ENCODE assay signal across 31 cellular contexts in the genomic region with DNA sequence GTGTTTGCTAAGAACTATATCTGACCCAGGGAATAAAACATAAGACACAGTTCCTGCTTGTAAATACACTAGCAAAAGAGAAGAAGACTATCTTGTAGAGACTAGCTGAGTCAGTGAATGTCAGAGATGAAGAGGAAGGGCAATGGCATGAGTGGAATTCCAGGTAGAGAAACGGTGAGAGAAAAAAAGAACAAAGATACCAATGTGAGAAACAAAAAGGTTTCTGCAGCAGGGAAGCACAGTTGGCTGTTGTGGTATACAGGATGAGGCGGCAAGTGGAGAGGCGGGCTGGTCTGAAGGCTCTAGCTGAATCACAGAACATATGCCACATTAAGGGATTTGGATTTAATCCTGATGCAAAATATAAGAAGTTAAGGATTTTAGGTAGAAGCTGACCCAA. TPM values are rescaled to one million over a fixed set of nuclear protein-coding genes. Genes with fewer than 3 reads are reported as not detected.
DNase-seq lines count a peak whose midpoint lies in the region; ATAC-seq and TF ChIP-seq lines count a peak whose summit lies in the region.
"Had no signal": no experiment of that assay in that cellular context is flagged by ENCODE, and none has a peak within 500 bp of the region (broad histone marks: within the 10 kb centered on the region; RNA-seq: fewer than 3 reads in every experiment).

No MANE protein-coding gene starts in this region.

- no peak overlapping the region for H3K4me3 ChIP-seq in PC-9
- no peak overlapping the region for H3K4me3 ChIP-seq in epithelial cell of esophagus (ENCODE audit: low read length)
- no peak overlapping the region for H3K4me3 ChIP-seq in retinal pigment epithelial cell (ENCODE audit: low read length)
- H3K4me3 ChIP-seq: dorsolateral prefrontal cortex, gastrocnemius medialis, GM23248, ovary, spleen, testis, uterus had no signal

- H2AFZ ChIP-seq in PC-9 = no peak overlapping the region
- H2AFZ ChIP-seq: GM23248 had no signal

- peaks cover 29% of the 10 kb centered on the region for H3K4me1 Mint-ChIP-seq in activated naive CD8-positive, alpha-beta T cell (ENCODE audit: low read depth)
- peaks cover 24% of the 10 kb centered on the region for H3K4me1 Mint-ChIP-seq in activated naive CD8-positive, alpha-beta T cell treated with anti-CD3 and anti-CD28 coated beads, Interleukin-2, amount 50 U/mL, for 24 hours
- H3K4me1 Mint-ChIP-seq: neural crest cell had no signal

- no peak overlapping the region for H3K27ac ChIP-seq in PC-9
- H3K27ac ChIP-seq: dorsolateral prefrontal cortex, gastrocnemius medialis, GM23248, ovary, RWPE1, spleen, testis, uterus had no signal

- H3K79me2 ChIP-seq in PC-9 (ENCODE audit: low read depth) = no peaks in the 10 kb centered on the region

- no peaks in the 10 kb centered on the region for H3K9me3 ChIP-seq in PC-9 (ENCODE audit: insufficient read depth, low read depth)
- H3K9me3 ChIP-seq: gastrocnemius medialis, ovary, spleen, testis, uterus had no signal

- intact Hi-C loops in PC-9 (cut with micrococcal nuclease; ENCODE audit: unreplicated experiment) = loop anchor here (5.0 kb wide), 3 partner anchors 402 to 857 kb away; partner anchors contain the start of genes IL17RD and PDE12

- no peaks in the 10 kb centered on the region for H3K9me2 ChIP-seq in PC-9 (ENCODE audit: insufficient read depth)

- BruUV-seq in PC-9 (replicated peaks; lab: Mats Ljungman, UMichigan) = no TSS peak

- H3K4me2 ChIP-seq in PC-9 = no peak overlapping the region

- no peak for ATAC-seq in activated naive CD8-positive, alpha-beta T cell treated with anti-CD3 and anti-CD28 coated beads, Interleukin-2, amount 50 U/mL, for 24 hours
- ATAC-seq: activated T-cell treated with anti-CD3 and anti-CD28 coated beads, Interleukin-2, amount 50 U/mL, for 72 hours; gastrocnemius medialis; left colon; right cardiac atrium; stimulated activated naive CD8-positive, alpha-beta T cell treated with anti-CD3 and anti-CD28 coated beads, Interleukin-15, Interleukin-2, amounts not matched to agents 100 U/mL and 50 U/mL, for 24 hours had no signal

- no peak overlapping the region for H3K4me3 Mint-ChIP-seq in activated naive CD8-positive, alpha-beta T cell
- H3K4me3 Mint-ChIP-seq in activated naive CD8-positive, alpha-beta T cell treated with anti-CD3 and anti-CD28 coated beads, Interleukin-2, amount 50 U/mL, for 24 hours = no peak overlapping the region
- H3K4me3 Mint-ChIP-seq: activated T-cell treated with anti-CD3 and anti-CD28 coated beads, Interleukin-2, amount 50 U/mL, for 72 hours; brain; CD14-positive monocyte; neural crest cell had no signal

- no peaks in the 10 kb centered on the region for H3K27me3 ChIP-seq in PC-9 (ENCODE audit: insufficient read depth, low read depth)
- H3K27me3 ChIP-seq: dorsolateral prefrontal cortex, gastrocnemius medialis, ovary, spleen, testis, uterus had no signal

- H3K36me3 ChIP-seq in PC-9 (ENCODE audit: low read depth) = no peaks in the 10 kb centered on the region
- H3K36me3 ChIP-seq: gastrocnemius medialis, ovary, spleen, uterus had no signal

- peak overlapping the region; percentile 0 for H3K27ac Mint-ChIP-seq in activated naive CD8-positive, alpha-beta T cell
- H3K27ac Mint-ChIP-seq in activated naive CD8-positive, alpha-beta T cell treated with anti-CD3 and anti-CD28 coated beads, Interleukin-2, amount 50 U/mL, for 24 hours = no peak overlapping the region
- H3K27ac Mint-ChIP-seq: activated T-cell treated with anti-CD3 and anti-CD28 coated beads, Interleukin-2, amount 50 U/mL, for 72 hours; brain; CD14-positive monocyte had no signal

- H3F3A ChIP-seq in PC-9 (ENCODE audit: insufficient read depth, low read depth) = no peaks in the 10 kb centered on the region

- H3K4me1 ChIP-seq in PC-9 (replicated peaks; ENCODE audit: insufficient read depth) = no peaks in the 10 kb centered on the region
- H3K4me1 ChIP-seq: gastrocnemius medialis, uterus had no signal

- DNase-seq in activated naive CD8-positive, alpha-beta T cell treated with anti-CD3 and anti-CD28 coated beads, Interleukin-2, amount 50 U/mL, for 24 hours = no peak
- DNase-seq in PC-9 (peak; percentile 14 to 52), epithelial cell of esophagus (ENCODE audit: low read depth) (peak; percentile 15), retinal pigment epithelial cell (ENCODE audit: low read depth) (peak; percentile 8), NCI-H1092 (lab: John Stamatoyannopoulos, UW) (no peak), NCI-H1436 treated with DMSO at 0.1 percent for 48 hours (lab: John Stamatoyannopoulos, UW) (no peak)
- no peak for DNase-seq in activated T-cell treated with anti-CD3 and anti-CD28 coated beads, Interleukin-2, amount 50 U/mL, for 1 hour
- DNase-seq: 8988T; activated CD4-positive, alpha-beta T cell treated with anti-CD3 and anti-CD28 coated beads, Interleukin-2, amount 50 U/mL, for 48 hours; activated CD4-positive, CD25-positive, alpha-beta regulatory T cell; activated T-cell treated with anti-CD3 and anti-CD28 coated beads, Interleukin-2, amount 50 U/mL, for 72 hours; dorsolateral prefrontal cortex; gastrocnemius medialis; GM23248; KG1; left colon; MM.1S; NCI-H1436; NCI-H774; ovary; right cardiac atrium; spleen; stimulated activated CD4-positive, alpha-beta T cell treated with anti-CD3 and anti-CD28 coated beads, Interleukin-2, amount 100 ng/mL, for 24 hours; stimulated activated naive CD8-positive, alpha-beta T cell treated with anti-CD3 and anti-CD28 coated beads, Interleukin-15, Interleukin-2, amounts not matched to agents 100 U/mL and 50 U/mL, for 24 hours; testis; uterus had no signal

- TF ChIP-seq CTCF in PC-9 (conservative IDR thresholded peaks at IDR 0.05) (no peak), epithelial cell of esophagus (IDR thresholded peaks at IDR 0.05; ENCODE audit: insufficient read depth, low read depth, low read length, missing control alignments) (no peak), retinal pigment epithelial cell (conservative IDR thresholded peaks at IDR 0.05; ENCODE audit: low read depth, low read length) (no peak)

- H3K27me3 Mint-ChIP-seq in activated naive CD8-positive, alpha-beta T cell = no peaks in the 10 kb centered on the region
- H3K27me3 Mint-ChIP-seq in activated naive CD8-positive, alpha-beta T cell treated with anti-CD3 and anti-CD28 coated beads, Interleukin-2, amount 50 U/mL, for 24 hours = no peaks in the 10 kb centered on the region

- POLR2A ChIA-PET in PC-9 (lab: Charles Lee; ENCODE audit: unreplicated experiment) = interaction anchor here (0.5 to 0.6 kb wide), 3 partner anchors 40 to 379 kb away, joined by 3 to 4 read pairs (median 4); no protein-coding TSS in a partner anchor

- H4K20me1 ChIP-seq in PC-9 (ENCODE audit: insufficient read depth) = no peaks in the 10 kb centered on the region

- no peaks in the 10 kb centered on the region for H3K9me3 Mint-ChIP-seq in activated naive CD8-positive, alpha-beta T cell (ENCODE audit: low read depth)
- H3K9me3 Mint-ChIP-seq in activated naive CD8-positive, alpha-beta T cell treated with anti-CD3 and anti-CD28 coated beads, Interleukin-2, amount 50 U/mL, for 24 hours = no peaks in the 10 kb centered on the region
- H3K9me3 Mint-ChIP-seq: activated T-cell treated with anti-CD3 and anti-CD28 coated beads, Interleukin-2, amount 50 U/mL, for 72 hours; neural crest cell had no signal

- no peaks in the 10 kb centered on the region for H3K36me3 Mint-ChIP-seq in activated naive CD8-positive, alpha-beta T cell
- no peaks in the 10 kb centered on the region for H3K36me3 Mint-ChIP-seq in activated naive CD8-positive, alpha-beta T cell treated with anti-CD3 and anti-CD28 coated beads, Interleukin-2, amount 50 U/mL, for 24 hours (ENCODE audit: low read depth)
- H3K36me3 Mint-ChIP-seq: brain, CD14-positive monocyte had no signal

- CTCF ChIA-PET in PC-9 (lab: Charles Lee) = interaction anchor here (0.7 to 0.8 kb wide), 2 partner anchors 47 to 274 kb away, joined by 10 to 11 read pairs; no protein-coding TSS in a partner anchor

RNA-seq across cellular contexts. Expression of gene TASOR, which starts 17.1 kb away (rescaled TPM):
- 47.1 and 55.1 TPM in 2 replicates for total RNA-seq in PC-9 (2021)

Comparison
In these comparisons a context has a peak if more than half of its experiments do, and no peak if none do; other contexts are left out.
1. DNase-seq: peak in PC-9 (2 of 2), epithelial cell of esophagus (single experiment) and retinal pigment epithelial cell (single experiment); none in activated naive CD8-positive, alpha-beta T cell treated with anti-CD3 and anti-CD28 coated beads, Interleukin-2, amount 50 U/mL, for 24 hours (single experiment), NCI-H1092 (single experiment), NCI-H1436 treated with DMSO at 0.1 percent for 48 hours (single experiment) and activated T-cell treated with anti-CD3 and anti-CD28 coated beads, Interleukin-2, amount 50 U/mL, for 1 hour (single experiment).